Comparison of ENCODE assay signal across 8 cellular contexts in the genomic region with DNA sequence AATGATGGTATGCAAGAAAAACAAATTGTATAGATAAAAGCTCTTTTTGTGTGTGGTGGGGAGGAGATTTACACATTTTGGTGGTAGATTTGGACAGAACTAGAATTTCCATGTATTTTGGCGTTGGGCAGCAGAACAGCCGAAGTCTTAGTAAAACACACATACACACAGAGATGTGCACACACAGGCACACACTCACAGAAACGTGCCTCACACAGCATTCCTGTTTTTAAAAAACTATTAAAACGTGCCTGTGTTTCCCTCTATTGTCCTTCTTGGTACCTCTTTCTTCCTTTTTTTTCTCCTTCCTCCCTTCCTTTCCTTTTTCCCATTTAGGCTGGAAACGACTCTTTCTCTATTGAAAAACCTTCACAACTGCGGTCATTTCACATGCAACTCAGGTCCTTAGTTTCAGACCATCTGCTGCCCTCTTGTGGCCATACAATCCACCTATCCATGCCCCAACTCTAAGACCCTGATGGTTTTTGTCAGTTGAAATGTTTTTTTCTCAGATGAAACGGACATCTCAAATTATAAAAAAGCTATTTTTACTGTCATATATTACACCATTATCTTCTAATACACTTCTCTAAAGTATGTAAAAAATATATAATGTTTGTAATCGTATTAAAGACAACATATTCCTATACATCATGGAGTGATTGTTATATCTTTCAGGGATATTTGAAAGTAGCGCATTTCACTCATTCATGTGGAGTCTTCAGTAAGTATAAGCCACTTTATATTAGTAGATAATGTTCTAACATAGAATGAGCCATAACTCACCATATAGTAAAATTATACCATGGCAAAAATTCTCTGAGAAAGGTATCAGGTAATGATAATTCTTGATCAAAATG.
DNase-seq lines count a peak whose midpoint lies in the region; ATAC-seq and TF ChIP-seq lines count a peak whose summit lies in the region.

No MANE protein-coding gene starts in this region.

- no peak overlapping the region for H3K27ac ChIP-seq in heart right ventricle

- ATAC-seq in GM21717 (IDR thresholded peaks at IDR 0.05; ENCODE audit: unreplicated experiment), result peak; percentile 49
- ATAC-seq in WTC11, result peak; percentile 80
- peak in 5 of 8 donors; percentile 49 to 75 (median 63) for ATAC-seq in heart right ventricle
- ATAC-seq in activated T-cell treated with anti-CD3 and anti-CD28 coated beads, Interleukin-2, amount 50 U/mL, for 4 hours, result no peak

- TF ChIP-seq CTCF in CD14-positive monocyte (IDR thresholded peaks at IDR 0.05), result peak; percentile 68
- TF ChIP-seq CTCF in WTC11 (IDR thresholded peaks at IDR 0.05), result peak; percentile 41; the same call in 1 of the 2 replicates
- TF ChIP-seq CTCF in heart right ventricle (IDR thresholded peaks at IDR 0.05), result peak; percentile 30 to 82 (median 66)
- peak; percentile 81 for TF ChIP-seq CTCF in retinal pigment epithelial cell (conservative IDR thresholded peaks at IDR 0.05; ENCODE audit: low read depth, low read length)

- H3K36me3 ChIP-seq in heart right ventricle, result no peaks in the 10 kb centered on the region

- H3K4me1 ChIP-seq in heart right ventricle, result no peaks in the 10 kb centered on the region

- H3K9me3 Mint-ChIP-seq in CD14-positive monocyte, result no peaks in the 10 kb centered on the region
- no peaks in the 10 kb centered on the region for H3K9me3 Mint-ChIP-seq in WTC11
- peaks cover 28% of the 10 kb centered on the region for H3K9me3 Mint-ChIP-seq in activated T-cell treated with anti-CD3 and anti-CD28 coated beads, Interleukin-2, amount 50 U/mL, for 4 hours

- 32 to 33% methylated on average over 9 of the region's 9 CpGs for WGBS in heart right ventricle, 2 donors

- POLR2A ChIA-PET in WTC11 (lab: Charles Lee), result no interaction called here

- H3K4me1 Mint-ChIP-seq in CD14-positive monocyte (no peaks in the 10 kb centered on the region), WTC11 (peaks cover 29% of the 10 kb centered on the region)
- no peaks in the 10 kb centered on the region for H3K4me1 Mint-ChIP-seq in activated T-cell treated with anti-CD3 and anti-CD28 coated beads, Interleukin-2, amount 50 U/mL, for 4 hours (ENCODE audit: low read depth)

- intact Hi-C loops in CD14-positive monocyte (cut with micrococcal nuclease) (no loop called here), heart right ventricle (cut with DNase I) (loop anchor here in 8 of 10 donors (2.0 to 10.0 kb wide), 4 partner anchors 587 to 592 kb away; no protein-coding TSS in a partner anchor)

- H3K4me3 Mint-ChIP-seq in CD14-positive monocyte (no peak overlapping the region), WTC11 (no peak overlapping the region)
- H3K4me3 Mint-ChIP-seq in activated T-cell treated with anti-CD3 and anti-CD28 coated beads, Interleukin-2, amount 50 U/mL, for 4 hours, result no peak overlapping the region

- H3K4me3 ChIP-seq in heart right ventricle, result no peak overlapping the region
- no peak overlapping the region for H3K4me3 ChIP-seq in retinal pigment epithelial cell (ENCODE audit: low read length)

- DNase-seq in CD14-positive monocyte (ENCODE audit: low spot score), result no peak
- peak; percentile 54 for DNase-seq in NCI-H2107 (lab: John Stamatoyannopoulos, UW)
- DNase-seq in WTC11 (ENCODE audit: low spot score), result peak; percentile 70
- DNase-seq in heart right ventricle, result peak in 1 of 2 donors; percentile 63
- DNase-seq in retinal pigment epithelial cell (ENCODE audit: low read depth), result peak; percentile 25
- DNase-seq in activated T-cell treated with anti-CD3 and anti-CD28 coated beads, Interleukin-2, amount 50 U/mL, for 4 hours, result no peak
- no peak for DNase-seq in effector CD4-positive, alpha-beta T cell

- CTCF ChIA-PET in WTC11 (lab: Charles Lee), result interaction anchor here (0.6 to 1.3 kb wide), 4 partner anchors 44 to 346 kb away, joined by 3 read pairs; no protein-coding TSS in a partner anchor

- H3K9me3 ChIP-seq in heart right ventricle, result no peaks in the 10 kb centered on the region

- H3K27ac Mint-ChIP-seq in CD14-positive monocyte (no peak overlapping the region), WTC11 (no peak overlapping the region)

- peaks cover 0 to 2% (median 0%) of the 10 kb centered on the region in 3 donors for H3K27me3 Mint-ChIP-seq in CD14-positive monocyte (ENCODE audit: low read depth in 3 of 3)
- no peaks in the 10 kb centered on the region for H3K27me3 Mint-ChIP-seq in WTC11 (ENCODE audit: low read depth)
- no peaks in the 10 kb centered on the region for H3K27me3 Mint-ChIP-seq in activated T-cell treated with anti-CD3 and anti-CD28 coated beads, Interleukin-2, amount 50 U/mL, for 4 hours (ENCODE audit: low read depth)

- no peaks in the 10 kb centered on the region for H3K27me3 ChIP-seq in heart right ventricle

- H3K36me3 Mint-ChIP-seq in CD14-positive monocyte, result no peaks in the 10 kb centered on the region
- H3K36me3 Mint-ChIP-seq in WTC11, result no peaks in the 10 kb centered on the region
- no peaks in the 10 kb centered on the region for H3K36me3 Mint-ChIP-seq in activated T-cell treated with anti-CD3 and anti-CD28 coated beads, Interleukin-2, amount 50 U/mL, for 4 hours (ENCODE audit: insufficient read depth)

TF ChIP-seq in WTC11, 78 proteins besides CTCF, POLR2A, EP300 and RAD21 (continues in another document):
- TF ChIP-seq TEAD1 (CRISPR knock-in tag; IDR thresholded peaks at IDR 0.05) (no peak), PRDM15 (CRISPR knock-in tag; IDR thresholded peaks at IDR 0.05) (no peak), ZNF317 (CRISPR knock-in tag; IDR thresholded peaks at IDR 0.05; ENCODE audit: borderline replicate concordance, low read depth) (no peak), ERG (CRISPR knock-in tag; IDR thresholded peaks at IDR 0.05) (no peak), TEAD4 (CRISPR knock-in tag; IDR thresholded peaks at IDR 0.05) (no peak), ZNF219 (CRISPR knock-in tag; IDR thresholded peaks at IDR 0.05; ENCODE audit: borderline replicate concordance) (no peak), FOXJ3 (CRISPR knock-in tag; IDR thresholded peaks at IDR 0.05; ENCODE audit: borderline replicate concordance) (no peak), JAZF1 (CRISPR knock-in tag; IDR thresholded peaks at IDR 0.05) (no peak)
- TF ChIP-seq, protein P1, sequence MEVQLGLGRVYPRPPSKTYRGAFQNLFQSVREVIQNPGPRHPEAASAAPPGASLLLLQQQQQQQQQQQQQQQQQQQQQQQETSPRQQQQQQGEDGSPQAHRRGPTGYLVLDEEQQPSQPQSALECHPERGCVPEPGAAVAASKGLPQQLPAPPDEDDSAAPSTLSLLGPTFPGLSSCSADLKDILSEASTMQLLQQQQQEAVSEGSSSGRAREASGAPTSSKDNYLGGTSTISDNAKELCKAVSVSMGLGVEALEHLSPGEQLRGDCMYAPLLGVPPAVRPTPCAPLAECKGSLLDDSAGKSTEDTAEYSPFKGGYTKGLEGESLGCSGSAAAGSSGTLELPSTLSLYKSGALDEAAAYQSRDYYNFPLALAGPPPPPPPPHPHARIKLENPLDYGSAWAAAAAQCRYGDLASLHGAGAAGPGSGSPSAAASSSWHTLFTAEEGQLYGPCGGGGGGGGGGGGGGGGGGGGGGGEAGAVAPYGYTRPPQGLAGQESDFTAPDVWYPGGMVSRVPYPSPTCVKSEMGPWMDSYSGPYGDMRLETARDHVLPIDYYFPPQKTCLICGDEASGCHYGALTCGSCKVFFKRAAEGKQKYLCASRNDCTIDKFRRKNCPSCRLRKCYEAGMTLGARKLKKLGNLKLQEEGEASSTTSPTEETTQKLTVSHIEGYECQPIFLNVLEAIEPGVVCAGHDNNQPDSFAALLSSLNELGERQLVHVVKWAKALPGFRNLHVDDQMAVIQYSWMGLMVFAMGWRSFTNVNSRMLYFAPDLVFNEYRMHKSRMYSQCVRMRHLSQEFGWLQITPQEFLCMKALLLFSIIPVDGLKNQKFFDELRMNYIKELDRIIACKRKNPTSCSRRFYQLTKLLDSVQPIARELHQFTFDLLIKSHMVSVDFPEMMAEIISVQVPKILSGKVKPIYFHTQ (CRISPR knock-in tag; IDR thresholded peaks at IDR 0.05), result no peak

Comparison
In these comparisons a context has a peak if more than half of its experiments do, and no peak if none do; other contexts are left out.
1. DNase-seq: peak in NCI-H2107 (single experiment), WTC11 (single experiment) and retinal pigment epithelial cell (single experiment); none in CD14-positive monocyte (single experiment), activated T-cell treated with anti-CD3 and anti-CD28 coated beads, Interleukin-2, amount 50 U/mL, for 4 hours (single experiment) and effector CD4-positive, alpha-beta T cell (single experiment).
2. ATAC-seq: peak in GM21717 (single experiment), WTC11 (single experiment) and heart right ventricle (5 of 8); none in activated T-cell treated with anti-CD3 and anti-CD28 coated beads, Interleukin-2, amount 50 U/mL, for 4 hours (0 of 2).
3. intact Hi-C loops: an anchor here in heart right ventricle (2.0 to 10.0 kb wide); none called in CD14-positive monocyte.
4. Peak in every context shown above with its lines, with median percentiles within 50 percentile points of each other: CTCF ChIP-seq.